ENCODE assay signal across 8 cellular contexts in the genomic region with DNA sequence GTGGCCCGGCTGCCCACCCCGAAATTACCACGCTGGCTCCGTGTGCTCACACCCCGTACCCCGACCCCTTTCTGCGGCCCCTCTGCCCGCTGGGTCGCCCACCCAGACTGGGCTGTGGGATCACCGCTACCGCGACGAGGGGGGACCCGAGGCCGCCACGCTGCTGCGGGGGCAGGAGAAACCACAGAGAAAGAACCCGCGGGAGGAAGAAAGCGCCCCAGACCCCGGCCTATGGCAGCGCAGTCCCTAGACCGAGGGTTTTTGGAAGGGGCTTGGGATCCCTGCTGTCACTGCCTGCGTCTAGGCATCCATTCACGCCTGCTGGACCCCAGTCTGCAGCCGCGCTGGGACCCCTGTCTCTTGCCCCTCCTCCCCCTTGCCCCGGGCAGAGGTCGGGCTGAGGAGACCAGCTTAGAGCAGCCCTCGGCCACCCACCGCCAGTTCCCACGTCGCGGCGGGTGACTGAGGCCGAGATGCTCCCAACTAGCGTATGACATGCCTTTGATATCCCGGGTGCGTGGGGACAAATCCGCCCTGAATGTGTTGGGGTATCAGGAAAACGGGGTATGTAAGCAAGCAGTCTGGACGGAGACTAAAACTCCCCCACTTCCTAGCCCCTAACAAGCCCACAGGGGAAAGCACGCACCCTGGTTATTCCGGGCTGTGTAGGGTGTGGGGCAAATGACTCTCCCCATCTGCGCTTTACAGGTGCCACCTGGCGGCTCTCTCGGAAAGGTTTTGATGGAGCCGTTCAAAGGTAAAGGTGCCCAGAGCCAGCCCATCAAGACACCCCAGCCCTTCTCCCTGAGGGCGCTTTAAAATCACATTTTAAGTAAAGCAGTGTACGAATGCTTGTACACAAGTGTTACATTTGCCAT. TPM values are rescaled to one million over a fixed set of nuclear protein-coding genes. Genes with fewer than 3 reads are reported as not detected.
DNase-seq lines count a peak whose midpoint lies in the region; ATAC-seq and TF ChIP-seq lines count a peak whose summit lies in the region.

No MANE protein-coding gene starts in this region.

- no peaks in the 10 kb centered on the region for H3K9me3 ChIP-seq in right lobe of liver

- peaks cover 0 to 6% of the 10 kb centered on the region in 2 donors for H3K27me3 ChIP-seq in right lobe of liver

- WGBS in right lobe of liver (ENCODE audit: insufficient coverage, low coverage, low lambda C conversion rate, missing lambda C conversion rate), result 5% methylated on average over 22 of the region's 50 CpGs

- intact Hi-C loops in right lobe of liver (cut with DNase I), result loop anchor here in 1 of 2 donors (10.0 kb wide), 1 partner anchor 722 kb away; no protein-coding TSS in a partner anchor

- ATAC-seq in GM19397 (IDR thresholded peaks at IDR 0.05; ENCODE audit: unreplicated experiment) (peak; percentile 69), right lobe of liver (peak; percentile 68 to 79 (median 74)), HG02763 (IDR thresholded peaks at IDR 0.05; ENCODE audit: unreplicated experiment) (no peak)

- no peak overlapping the region for H3K27ac ChIP-seq in right lobe of liver

- no peak for TF ChIP-seq POLR2A in right lobe of liver (IDR thresholded peaks at IDR 0.05)

- no peaks in the 10 kb centered on the region for H3K36me3 ChIP-seq in right lobe of liver

- peak overlapping the region; percentile 32 to 46 (median 43) for H3K4me3 ChIP-seq in right lobe of liver

- peak; percentile 11 for DNase-seq in AG08396 (ENCODE audit: low spot score)
- DNase-seq in LoVo (ENCODE audit: low spot score), result peak; percentile 55
- DNase-seq in activated CD4-positive, alpha-beta T cell treated with anti-CD3 and anti-CD28 coated beads for 24 hours (ENCODE audit: low read depth in 2 of 2), result peak; percentile 56 to 58
- peak; percentile 10 for DNase-seq in cerebellum (ENCODE audit: low spot score)
- DNase-seq in right lobe of liver, result peak in 2 of 3 donors; percentile 31 to 45
- peak; percentile 54 to 66 (median 59) for DNase-seq in stimulated activated CD4-positive, alpha-beta T cell treated with anti-CD3 and anti-CD28 coated beads, TNF-alpha, amount 100 ng/mL, for 4 hours (ENCODE audit: low read depth in 3 of 3)

- H3K4me1 ChIP-seq in right lobe of liver, result peaks cover 0 to 18% (median 3%) of the 10 kb centered on the region in 4 donors

- TF ChIP-seq CTCF in right lobe of liver (IDR thresholded peaks at IDR 0.05), result peak; percentile 17 to 43 (median 33)

RNA-seq across cellular contexts. Expression of gene INPP4B, which starts 0.9 kb away (rescaled TPM):
- total RNA-seq in cerebellum (12.8 TPM), right lobe of liver (1 to 10 TPM in 5 of 6 experiments, under 1 TPM in 1; 0.73 to 5.0 (median 1.6) TPM)
